Comparison of ENCODE assay signal across 19 cellular contexts in genomic region chr6:15952231-15953151, GRCh38.
DNase-seq lines count a peak whose midpoint lies in the region; ATAC-seq, FAIRE-seq and TF ChIP-seq lines count a peak whose summit lies in the region.
"Had no signal": no experiment of that assay in that cellular context is flagged by ENCODE, and none has a peak within 500 bp of the region (broad histone marks: within the 10 kb centered on the region; RNA-seq: fewer than 3 reads in every experiment).

No MANE protein-coding gene starts in this region.

- no peak overlapping the region for H3K9ac ChIP-seq in BLaER1 treated with 17β-estradiol and CSF1 and Interleukin-3, amounts not matched to agents 10 nM and 100 nM

- peak overlapping the region; percentile 73 for H3K27ac Mint-ChIP-seq in osteocyte (ENCODE audit: unreplicated experiment)
- H3K27ac Mint-ChIP-seq: activated T-helper 2 cell treated with anti-CD3 and anti-CD28 coated beads, Interferon-gamma antibody, Interleukin-2, Interleukin-4, amounts not matched to agents 10 μg/mL and 5 μg/mL and 100 μg/mL, durations not matched to agents 14 hours and 24 hours and 36 hours; T-helper 1 cell treated with Interleukin-12 subunit alpha and Interleukin-12 subunit beta and Interleukin-4 antibody, amounts not matched to agents 30 μg/mL and 1 μg/mL, for 36 hours had no signal

- CTCF ChIA-PET in RWPE1 (lab: Yijun Ruan, JAX), result interaction anchor here (0.6 kb wide), 1 partner anchor 229 kb away, joined by 4 read pairs; no protein-coding TSS in a partner anchor

- no peak for TF ChIP-seq CTCF in NB4 (IDR thresholded peaks at IDR 0.05; ENCODE audit: low read depth, low read length)
- peak; percentile 13 for TF ChIP-seq CTCF in osteocyte (IDR thresholded peaks at IDR 0.05)
- no peak for TF ChIP-seq CTCF in testis (IDR thresholded peaks at IDR 0.05)
- TF ChIP-seq CTCF in RWPE1 (conservative IDR thresholded peaks at IDR 0.05; ENCODE audit: low read depth), result no peak

- no peak for ATAC-seq in GM18858 (IDR thresholded peaks at IDR 0.05; ENCODE audit: unreplicated experiment)
- ATAC-seq: Panc1 had no signal

- POLR2A ChIA-PET in RWPE1 (lab: Yijun Ruan, JAX; ENCODE audit: low non-redundant PET), result no interaction called here

- no peaks in the 10 kb centered on the region for H3K27me3 Mint-ChIP-seq in osteocyte (ENCODE audit: unreplicated experiment)

- H3K4me2 ChIP-seq in BLaER1 treated with 17β-estradiol and CSF1 and Interleukin-3, amounts not matched to agents 10 nM and 100 nM, result peak overlapping the region; percentile 15 to 80 (median 53); a peak in 17 of 22 replicates

- H3K4me3 ChIP-seq in BLaER1 treated with 17β-estradiol and CSF1 and Interleukin-3, amounts not matched to agents 10 nM and 100 nM, result no peak overlapping the region
- H3K4me3 ChIP-seq in NB4 (ENCODE audit: low read depth, low read length) (no peak overlapping the region), testis (no peak overlapping the region)
- H3K4me3 ChIP-seq: skin epidermis had no signal

- peak; percentile 8 for FAIRE-seq in endometrium (lab: Jason Lieb, UNC)
- FAIRE-seq: frontal cortex had no signal

- no peaks in the 10 kb centered on the region for H4K20me1 ChIP-seq in BLaER1 treated with 17β-estradiol and CSF1 and Interleukin-3, amounts not matched to agents 10 nM and 100 nM

- peaks cover 55% of the 10 kb centered on the region for H3K4me1 Mint-ChIP-seq in osteocyte (ENCODE audit: unreplicated experiment)

- H3K36me3 Mint-ChIP-seq in osteocyte (ENCODE audit: unreplicated experiment), result no peaks in the 10 kb centered on the region

- no peaks in the 10 kb centered on the region for H3K36me3 ChIP-seq in BLaER1 treated with 17β-estradiol and CSF1 and Interleukin-3, amounts not matched to agents 10 nM and 100 nM
- H3K36me3 ChIP-seq in testis (ENCODE audit: low read depth, missing control alignments), result no peaks in the 10 kb centered on the region

- H3K4me3 Mint-ChIP-seq in osteocyte (ENCODE audit: unreplicated experiment), result no peak overlapping the region
- H3K4me3 Mint-ChIP-seq: T-helper 1 cell treated with Interleukin-12 subunit alpha and Interleukin-12 subunit beta and Interleukin-4 antibody, amounts not matched to agents 30 μg/mL and 1 μg/mL, for 36 hours had no signal

- peak overlapping the region in 1 of 11 experiments; percentile 44; a peak in 1 of 22 replicates for H3K27ac ChIP-seq in BLaER1 treated with 17β-estradiol and CSF1 and Interleukin-3, amounts not matched to agents 10 nM and 100 nM
- H3K27ac ChIP-seq in testis (no peak overlapping the region), RWPE1 (no peak overlapping the region)

- no peaks in the 10 kb centered on the region for H3K27me3 ChIP-seq in BLaER1 treated with 17β-estradiol and CSF1 and Interleukin-3, amounts not matched to agents 10 nM and 100 nM
- no peaks in the 10 kb centered on the region for H3K27me3 ChIP-seq in testis

- no peaks in the 10 kb centered on the region for H3K9me3 ChIP-seq in BLaER1 treated with 17β-estradiol and CSF1 and Interleukin-3, amounts not matched to agents 10 nM and 100 nM (replicated peaks in 1 of 11)
- no peaks in the 10 kb centered on the region for H3K9me3 ChIP-seq in testis

- TF ChIP-seq POLR2A in NB4 (IDR thresholded peaks at IDR 0.05; ENCODE audit: extremely low read depth, insufficient read length) (no peak), testis (IDR thresholded peaks at IDR 0.05) (no peak)

- WGBS in testis, 2 donors, result 75 to 79% methylated on average over 8 of the region's 8 CpGs

- H3K4me1 ChIP-seq in BLaER1 treated with 17β-estradiol and CSF1 and Interleukin-3, amounts not matched to agents 10 nM and 100 nM, result peaks cover 10 to 36% (median 21%) of the 10 kb centered on the region in 10 experiments
- H3K4me1 ChIP-seq in testis, result peaks cover 7% of the 10 kb centered on the region

- intact Hi-C loops in testis (cut with DNase I; ENCODE audit: low total_unique reads), result no loop called here

- no peaks in the 10 kb centered on the region for H3K9me3 Mint-ChIP-seq in osteocyte (ENCODE audit: unreplicated experiment)
- H3K9me3 Mint-ChIP-seq: activated T-helper 2 cell treated with anti-CD3 and anti-CD28 coated beads, Interferon-gamma antibody, Interleukin-2, Interleukin-4, amounts not matched to agents 10 μg/mL and 5 μg/mL and 100 μg/mL, durations not matched to agents 14 hours and 24 hours and 36 hours; T-helper 1 cell treated with Interleukin-12 subunit alpha and Interleukin-12 subunit beta and Interleukin-4 antibody, amounts not matched to agents 30 μg/mL and 1 μg/mL, for 36 hours had no signal

- DNase-seq in NB4 (ENCODE audit: low read depth), result peak; percentile 17
- DNase-seq in osteocyte (ENCODE audit: extremely low spot score, unreplicated experiment), result no peak
- no peak for DNase-seq in testis
- DNase-seq in RWPE1 (ENCODE audit: low spot score), result no peak
- DNase-seq in NCI-H2196 treated with DMSO at 0.1 percent for 48 hours (lab: John Stamatoyannopoulos, UW; ENCODE audit: unreplicated experiment), result no peak
- DNase-seq: activated CD4-positive, CD25-positive, alpha-beta regulatory T cell; Kasumi-1; NCI-H187 treated with DMSO at 0.1 percent for 48 hours; NCI-H510A; nucleus accumbens; stimulated activated naive CD4-positive, alpha-beta T cell had no signal
